Comparison of ENCODE assay signal across 8 cellular contexts in genomic region chr14:94132285-94132887, GRCh38. TPM values are rescaled to one million over a fixed set of nuclear protein-coding genes. Genes with fewer than 3 reads are reported as not detected.
DNase-seq lines count a peak whose midpoint lies in the region; ATAC-seq and TF ChIP-seq lines count a peak whose summit lies in the region.

No MANE protein-coding gene starts in this region.

- H4K20me1 ChIP-seq in DND-41 (ENCODE audit: insufficient read depth, low read length), result no peaks in the 10 kb centered on the region

- peak; percentile 82 for TF ChIP-seq CTCF in DND-41 (IDR thresholded peaks at IDR 0.05; ENCODE audit: borderline replicate concordance, extremely low read depth, low read length, poor library complexity, severe bottlenecking)
- peak; percentile 82 for TF ChIP-seq CTCF in epithelial cell of proximal tubule (conservative IDR thresholded peaks at IDR 0.05; ENCODE audit: low read depth, low read length)
- TF ChIP-seq CTCF in neutrophil (IDR thresholded peaks at IDR 0.05), result peak; percentile 79

- DNase-seq in DND-41 (peak; percentile 68), NCI-H748 treated with DMSO at 0.1 percent for 48 hours (lab: John Stamatoyannopoulos, UW) (peak; percentile 86), epithelial cell of proximal tubule (ENCODE audit: low read depth) (no peak)
- peak; percentile 56 to 70 for DNase-seq in activated CD4-positive, alpha-beta T cell treated with anti-CD3 and anti-CD28 coated beads, Interleukin-2, amount 50 U/mL, for 48 hours

- H3K4me2 ChIP-seq in DND-41 (ENCODE audit: insufficient read depth, low read length), result no peak overlapping the region

- no peaks in the 10 kb centered on the region for H3K36me3 ChIP-seq in DND-41 (ENCODE audit: insufficient read depth, low read length)
- H3K36me3 ChIP-seq in neutrophil, result no peaks in the 10 kb centered on the region

- H3K27me3 ChIP-seq in DND-41 (ENCODE audit: insufficient read depth, low read length, poor library complexity) (no peaks in the 10 kb centered on the region), neutrophil (peaks cover 48% of the 10 kb centered on the region)

- no peak overlapping the region for H2AFZ ChIP-seq in DND-41 (ENCODE audit: low read depth, low read length)

- H3K27ac ChIP-seq in DND-41 (ENCODE audit: low read length), result no peak overlapping the region
- no peak overlapping the region for H3K27ac ChIP-seq in neutrophil

- H3K9ac ChIP-seq in DND-41 (ENCODE audit: low read depth, low read length), result no peak overlapping the region

- H3K79me2 ChIP-seq in DND-41 (ENCODE audit: insufficient read depth, low read length), result no peaks in the 10 kb centered on the region

- ATAC-seq in DND-41 (ENCODE audit: insufficient read depth, low read depth) (peak; percentile 53; the same call in 2 of the 3 replicates), HG03432 (IDR thresholded peaks at IDR 0.05; ENCODE audit: unreplicated experiment) (peak; percentile 44), GM18511 (IDR thresholded peaks at IDR 0.05; ENCODE audit: unreplicated experiment) (no peak), HG02870 (IDR thresholded peaks at IDR 0.05; ENCODE audit: unreplicated experiment) (no peak)

- H3K4me3 ChIP-seq in DND-41 (ENCODE audit: low read depth in 1 of 2, low read length in 2 of 2), result no peak overlapping the region
- no peak overlapping the region for H3K4me3 ChIP-seq in epithelial cell of proximal tubule (ENCODE audit: low read depth, low read length)
- no peak overlapping the region for H3K4me3 ChIP-seq in neutrophil (ENCODE audit: low read depth in 1 of 2, low read length in 1 of 2)

- H3K4me1 ChIP-seq in DND-41 (ENCODE audit: insufficient read depth, low read length), result peaks cover 23% of the 10 kb centered on the region
- peaks cover 14% of the 10 kb centered on the region in 2 experiments for H3K4me1 ChIP-seq in neutrophil (ENCODE audit: control insufficient read depth in 1 of 2, insufficient read depth in 1 of 2, low read depth in 1 of 2, low read length in 1 of 2)

- no peaks in the 10 kb centered on the region for H3K9me3 ChIP-seq in DND-41 (ENCODE audit: insufficient read depth, low read length, severe bottlenecking)
- no peaks in the 10 kb centered on the region for H3K9me3 ChIP-seq in neutrophil

RNA-seq across cellular contexts. Expression of gene IFI27L2, which starts 3.0 kb away (rescaled TPM):
- total RNA-seq in epithelial cell of proximal tubule, result 112 and 139 TPM in 2 replicates

RNA-seq across cellular contexts. Expression of gene IFI27, which starts 21.9 kb away (rescaled TPM):
- not detected in 2 replicates for total RNA-seq in epithelial cell of proximal tubule

RNA-seq across cellular contexts. Expression of gene PPP4R4, which starts 41.7 kb away (rescaled TPM):
- 0.29 and 1.7 TPM in 2 replicates for total RNA-seq in epithelial cell of proximal tubule

RNA-seq across cellular contexts. Expression of gene IFI27L1, which starts 51.3 kb away (rescaled TPM):
- total RNA-seq in epithelial cell of proximal tubule, result 15.2 and 40.2 TPM in 2 replicates

RNA-seq across cellular contexts. Expression of gene DDX24, which starts 51.4 kb away (rescaled TPM):
- total RNA-seq in epithelial cell of proximal tubule, result 121 and 150 TPM in 2 replicates

Comparison
In these comparisons a context has a peak if more than half of its experiments do, and no peak if none do; other contexts are left out.
1. ATAC-seq: peak in DND-41 (single experiment) and HG03432 (single experiment); none in GM18511 (single experiment) and HG02870 (single experiment).
2. Peak in every context shown above with its lines, with median percentiles within 50 percentile points of each other: CTCF ChIP-seq.